ENCODE assay signal across 20 cellular contexts in genomic region chr3:24058940-24059705, GRCh38.
A peak's percentile ranks its signal among the peaks of the same experiment; 100 is the strongest.
DNase-seq lines count a peak whose midpoint lies in the region; ATAC-seq, FAIRE-seq and TF ChIP-seq lines count a peak whose summit lies in the region.
"Had no signal": no experiment of that assay in that cellular context is flagged by ENCODE, and none has a peak within 500 bp of the region (broad histone marks: within the 10 kb centered on the region; RNA-seq: fewer than 3 reads in every experiment).

No MANE protein-coding gene starts in this region.

- H3K27ac ChIP-seq in A549 (no peak overlapping the region), mammary epithelial cell (ENCODE audit: insufficient read depth, low read depth, low read length) (no peak overlapping the region), lower lobe of right lung (peak overlapping the region; percentile 67)
- H3K27ac ChIP-seq: BLaER1, KMS-11 had no signal

- no peak overlapping the region for H3K4me2 ChIP-seq in A549
- H3K4me2 ChIP-seq in mammary epithelial cell (ENCODE audit: insufficient read depth, low read depth, low read length): no peak overlapping the region
- H3K4me2 ChIP-seq: BLaER1, KMS-11 had no signal

- CTCF ChIA-PET in A549 (lab: Yijun Ruan, JAX) (interaction anchor here (0.7 to 1.4 kb wide), 2 partner anchors 7 to 10 kb away, joined by 3 read pairs; no protein-coding TSS in a partner anchor), mammary epithelial cell (lab: Charles Lee; ENCODE audit: low non-redundant PET) (no interaction called here)

- H3K9me3 ChIP-seq in A549: no peaks in the 10 kb centered on the region
- H3K9me3 ChIP-seq in mammary epithelial cell (replicated peaks; ENCODE audit: insufficient read depth, low read length): no peaks in the 10 kb centered on the region
- H3K9me3 ChIP-seq in lower lobe of right lung: no peaks in the 10 kb centered on the region
- H3K9me3 ChIP-seq: BLaER1 had no signal

- TF ChIP-seq RAD21 in A549 (conservative IDR thresholded peaks at IDR 0.05 in 1 of 2, IDR thresholded peaks at IDR 0.05 in 1 of 2): no peak

- H3K4me3 ChIP-seq in A549 (no peak overlapping the region), mammary epithelial cell (replicated peaks in 1 of 3; ENCODE audit: insufficient read depth in 1 of 3, low read depth in 2 of 3, low read length in 3 of 3) (no peak overlapping the region), lower lobe of right lung (no peak overlapping the region)
- H3K4me3 ChIP-seq: BLaER1 had no signal

- in situ Hi-C loops in mammary epithelial cell (cut with MboI; ENCODE audit: low sequenced_read_pairs in 2 of 2): no loop called here

- no peaks in the 10 kb centered on the region for H3K27me3 Mint-ChIP-seq in type B pancreatic cell

- H3K27ac Mint-ChIP-seq in type B pancreatic cell: no peak overlapping the region
- H3K27ac Mint-ChIP-seq: CD4-positive, alpha-beta memory T cell had no signal

- H3K4me1 Mint-ChIP-seq in type B pancreatic cell (ENCODE audit: unreplicated experiment): peaks cover 18% of the 10 kb centered on the region
- H3K4me1 Mint-ChIP-seq: CD4-positive, alpha-beta memory T cell had no signal

- TF ChIP-seq EP300 in A549 (IDR thresholded peaks at IDR 0.05): no peak

- TF ChIP-seq CTCF in A549 (IDR thresholded peaks at IDR 0.05) (no peak), mammary epithelial cell (conservative IDR thresholded peaks at IDR 0.05 in 1 of 2, IDR thresholded peaks at IDR 0.05 in 1 of 2; ENCODE audit: extremely low read depth in 1 of 2, insufficient read depth in 1 of 2, low read depth in 1 of 2, low read length in 2 of 2) (no peak), lower lobe of right lung (IDR thresholded peaks at IDR 0.05) (no peak), type B pancreatic cell (conservative IDR thresholded peaks at IDR 0.05) (no peak)

- H3K27me3 ChIP-seq in mammary epithelial cell (ENCODE audit: insufficient read depth, low read length): no peaks in the 10 kb centered on the region
- no peaks in the 10 kb centered on the region for H3K27me3 ChIP-seq in lower lobe of right lung (ENCODE audit: low read depth)
- H3K27me3 ChIP-seq: BLaER1 had no signal

- no peak for DNase-seq in A549 (ENCODE audit: low read depth in 1 of 2, low spot score in 1 of 2)
- DNase-seq in mammary epithelial cell: no peak
- DNase-seq in lower lobe of right lung: no peak
- DNase-seq in type B pancreatic cell (ENCODE audit: extremely low spot score, unreplicated experiment): no peak
- no peak for DNase-seq in mucosa of gallbladder (ENCODE audit: low spot score)
- DNase-seq: CD4-positive, alpha-beta memory T cell; DMS153; GF-D8; NCI-H1417; NCI-H187 treated with DMSO at 0.1 percent for 48 hours; NCI-H2227 treated with DMSO at 0.1 percent for 48 hours; NCI-H510A treated with DMSO at 0.1 percent for 48 hours; RPMI8226; SIG-M5 had no signal

- POLR2A ChIA-PET in A549 (lab: Yijun Ruan, JAX): no interaction called here

- TF ChIP-seq POLR2A in A549 (IDR thresholded peaks at IDR 0.05; ENCODE audit: low read length): no peak

- no peak for FAIRE-seq in A549 (lab: Jason Lieb, UNC)
- FAIRE-seq: GM19239 had no signal

- 43% methylated on average over 2 of the region's 2 CpGs for WGBS in A549 (ENCODE audit: missing lambda C conversion rate)
- 80% methylated on average over 2 of the region's 2 CpGs for WGBS in mammary epithelial cell (ENCODE audit: low coverage, missing lambda C conversion rate)

- H3K36me3 ChIP-seq in mammary epithelial cell (ENCODE audit: insufficient read depth, low read length) (no peaks in the 10 kb centered on the region), lower lobe of right lung (no peaks in the 10 kb centered on the region)
- H3K36me3 ChIP-seq: BLaER1 had no signal

- dilution Hi-C loops in mammary epithelial cell (cut with HindIII; ENCODE audit: low sequenced_read_pairs): no loop called here

- H3K4me1 ChIP-seq in A549 (no peaks in the 10 kb centered on the region), mammary epithelial cell (ENCODE audit: insufficient read depth, low read length) (peaks cover 14% of the 10 kb centered on the region), lower lobe of right lung (peaks cover 18% of the 10 kb centered on the region)
- H3K4me1 ChIP-seq: BLaER1 had no signal

- no TSS peak for BruUV-seq in mammary epithelial cell (replicated peaks; lab: Mats Ljungman, UMichigan)

- peak overlapping the region; percentile 34 for H3K4me3 Mint-ChIP-seq in type B pancreatic cell
- H3K4me3 Mint-ChIP-seq: CD4-positive, alpha-beta memory T cell had no signal

- H2AFZ ChIP-seq in mammary epithelial cell (ENCODE audit: low read depth, low read length): peak overlapping the region; percentile 30

- H3K36me3 Mint-ChIP-seq in type B pancreatic cell: no peaks in the 10 kb centered on the region
- H3K36me3 Mint-ChIP-seq: CD4-positive, alpha-beta memory T cell had no signal

- no peaks in the 10 kb centered on the region for H3K9me3 Mint-ChIP-seq in type B pancreatic cell

- no peak overlapping the region for H3K9ac ChIP-seq in mammary epithelial cell (ENCODE audit: insufficient read depth, low read length)
- H3K9ac ChIP-seq: BLaER1, KMS-11 had no signal

- ATAC-seq in A549 (no peak), lower lobe of right lung (peak; percentile 44 to 49), GM18873 (IDR thresholded peaks at IDR 0.05; ENCODE audit: low FRiP score, unreplicated experiment) (no peak), HG03135 (IDR thresholded peaks at IDR 0.05; ENCODE audit: unreplicated experiment) (no peak)
- ATAC-seq: PC-3 had no signal

- H4K20me1 ChIP-seq in mammary epithelial cell (ENCODE audit: insufficient read depth, low read length): no peaks in the 10 kb centered on the region
- H4K20me1 ChIP-seq: BLaER1 had no signal

- intact Hi-C loops in mammary epithelial cell (cut with micrococcal nuclease) (no loop called here), lower lobe of right lung (cut with DNase I) (no loop called here)

- no peaks in the 10 kb centered on the region for H3K79me2 ChIP-seq in mammary epithelial cell (ENCODE audit: insufficient read depth, low read length)

TF ChIP-seq in A549, 52 proteins besides CTCF, POLR2A, EP300 and RAD21:
- TF ChIP-seq SREBF2 (IDR thresholded peaks at IDR 0.05): no peak
- no peak for TF ChIP-seq PBX3 (IDR thresholded peaks at IDR 0.05)
- TF ChIP-seq CBX8 (IDR thresholded peaks at IDR 0.05): no peak
- TF ChIP-seq NR3C1 (IDR thresholded peaks at IDR 0.05): no peak
- no peak for TF ChIP-seq HOXB13 (CRISPR knock-in tag; IDR thresholded peaks at IDR 0.05; ENCODE audit: low read depth)
- TF ChIP-seq MAFK (IDR thresholded peaks at IDR 0.05; ENCODE audit: partially characterized antibody): peak; percentile 90

Comparison
In these comparisons a context has a peak if more than half of its experiments do, and no peak if none do; other contexts are left out.
1. ATAC-seq: peak in lower lobe of right lung (2 of 2); none in A549 (0 of 2), GM18873 (single experiment) and HG03135 (single experiment).